Comparison of ENCODE assay signal across 16 cellular contexts in genomic region chr5:61586096-61587084, GRCh38.
A peak's percentile ranks its signal among the peaks of the same experiment; 100 is the strongest.
DNase-seq lines count a peak whose midpoint lies in the region; TF ChIP-seq lines count a peak whose summit lies in the region.
"Had no signal": no experiment of that assay in that cellular context is flagged by ENCODE, and none has a peak within 500 bp of the region (broad histone marks: within the 10 kb centered on the region; RNA-seq: fewer than 3 reads in every experiment).

No MANE protein-coding gene starts in this region.

- H2AK5ac ChIP-seq in mesenchymal stem cell (ENCODE audit: low read length, severe bottlenecking) = no peak overlapping the region

- H3K27ac ChIP-seq in mesenchymal stem cell (ENCODE audit: low read length, poor library complexity, severe bottlenecking) = no peak overlapping the region
- no peak overlapping the region for H3K27ac ChIP-seq in smooth muscle cell (ENCODE audit: low read depth)
- H3K27ac ChIP-seq: C4-2B, suprapubic skin had no signal

- H3K4me1 ChIP-seq in mesenchymal stem cell (ENCODE audit: control insufficient read depth, insufficient read depth, low read depth, low read length) = peaks cover 2% of the 10 kb centered on the region
- no peaks in the 10 kb centered on the region for H3K4me1 ChIP-seq in smooth muscle cell (ENCODE audit: low read depth)

- H2BK15ac ChIP-seq in mesenchymal stem cell (ENCODE audit: low read depth, poor library complexity, severe bottlenecking) = no peak overlapping the region

- H3K9me3 ChIP-seq in mesenchymal stem cell (ENCODE audit: control insufficient read depth, low read length) (no peaks in the 10 kb centered on the region), smooth muscle cell (replicated peaks; ENCODE audit: low read depth) (no peaks in the 10 kb centered on the region)
- H3K9me3 ChIP-seq: suprapubic skin had no signal

- no peak for TF ChIP-seq CTCF in smooth muscle cell (IDR thresholded peaks at IDR 0.05; ENCODE audit: borderline replicate concordance, insufficient read depth, poor library complexity, severe bottlenecking)

- no peak overlapping the region for H3K4me2 ChIP-seq in mesenchymal stem cell (ENCODE audit: low read length, poor library complexity, severe bottlenecking)
- H3K4me2 ChIP-seq in smooth muscle cell = no peak overlapping the region

- no peak overlapping the region for H2BK12ac ChIP-seq in mesenchymal stem cell (ENCODE audit: low read length in 2 of 2)

- H3K4ac ChIP-seq in mesenchymal stem cell (ENCODE audit: low read depth in 1 of 2, low read length in 2 of 2) = no peak overlapping the region

- no peak overlapping the region for H3K14ac ChIP-seq in mesenchymal stem cell (ENCODE audit: low read length in 2 of 2)

- H3K27me3 ChIP-seq in mesenchymal stem cell (ENCODE audit: control insufficient read depth in 1 of 2, insufficient read depth in 1 of 2, low read length in 2 of 2) (peaks cover 4 to 23% of the 10 kb centered on the region in 2 experiments), smooth muscle cell (ENCODE audit: low read depth) (no peaks in the 10 kb centered on the region)
- H3K27me3 ChIP-seq: suprapubic skin had no signal

- peak overlapping the region; percentile 5 for H2BK120ac ChIP-seq in mesenchymal stem cell (ENCODE audit: low read depth, low read length)

- H3K9ac ChIP-seq in mesenchymal stem cell (ENCODE audit: low read length) = peak overlapping the region; percentile 33
- no peak overlapping the region for H3K9ac ChIP-seq in smooth muscle cell (ENCODE audit: low read depth)

- no peak overlapping the region for H2AFZ ChIP-seq in mesenchymal stem cell (ENCODE audit: low read depth, low read length)
- peak overlapping the region; percentile 54 for H2AFZ ChIP-seq in smooth muscle cell (ENCODE audit: low read depth)

- H4K20me1 ChIP-seq in smooth muscle cell (ENCODE audit: low read depth) = no peaks in the 10 kb centered on the region

- no peak overlapping the region for H4K91ac ChIP-seq in mesenchymal stem cell (ENCODE audit: low read length)

- no peak overlapping the region for H3K18ac ChIP-seq in mesenchymal stem cell (ENCODE audit: low read depth in 1 of 2, low read length in 2 of 2)

- H3F3A ChIP-seq in smooth muscle cell (ENCODE audit: low read depth) = no peaks in the 10 kb centered on the region

- no peak overlapping the region for H4K8ac ChIP-seq in mesenchymal stem cell (ENCODE audit: low read length)

- H3K79me2 ChIP-seq in smooth muscle cell (ENCODE audit: low read depth) = no peaks in the 10 kb centered on the region

- H3K36me3 ChIP-seq in mesenchymal stem cell (ENCODE audit: control insufficient read depth in 1 of 2, insufficient read depth in 2 of 2, low read depth in 1 of 2, low read length in 2 of 2) (no peaks in the 10 kb centered on the region), smooth muscle cell (ENCODE audit: low read depth) (no peaks in the 10 kb centered on the region)
- H3K36me3 ChIP-seq: suprapubic skin had no signal

- DNase-seq in NCI-H524 (lab: John Stamatoyannopoulos, UW) (peak; percentile 11 to 60), astrocyte of the hippocampus (ENCODE audit: low read depth, low spot score) (peak; percentile 20), mesenchymal stem cell (no peak), smooth muscle cell (lab: John Stamatoyannopoulos, UW; ENCODE audit: unreplicated experiment) (no peak), RKO (ENCODE audit: low spot score) (no peak), GM03348 (ENCODE audit: low spot score) (no peak), glomerular visceral epithelial cell (ENCODE audit: extremely low spot score) (no peak)
- DNase-seq: H7, left colon, natural killer cell, NCI-H1105 treated with DMSO at 0.1 percent for 48 hours, NCI-H2107, NCI-H510A had no signal

- no peak overlapping the region for H3K4me3 ChIP-seq in mesenchymal stem cell (ENCODE audit: insufficient read depth in 1 of 2, low read depth in 1 of 2, low read length in 2 of 2)
- no peak overlapping the region for H3K4me3 ChIP-seq in smooth muscle cell
- H3K4me3 ChIP-seq: K562, suprapubic skin had no signal

- no peak overlapping the region for H3K23ac ChIP-seq in mesenchymal stem cell (ENCODE audit: low read length in 2 of 2)

- 90% methylated on average over 11 of the region's 12 CpGs for WGBS in mesenchymal stem cell
- WGBS in smooth muscle cell (ENCODE audit: low lambda C conversion rate) = 89% methylated on average over 12 of the region's 12 CpGs

- H3K79me1 ChIP-seq in mesenchymal stem cell (replicated peaks; ENCODE audit: low read length, poor library complexity, severe bottlenecking) = no peaks in the 10 kb centered on the region

- no peak overlapping the region for H2BK5ac ChIP-seq in mesenchymal stem cell (ENCODE audit: low read depth, low read length, poor library complexity, severe bottlenecking)

Comparison
In these comparisons a context has a peak if more than half of its experiments do, and no peak if none do; other contexts are left out.
1. DNase-seq: peak in NCI-H524 (2 of 2) and astrocyte of the hippocampus (single experiment); none in mesenchymal stem cell (single experiment), smooth muscle cell (single experiment), RKO (single experiment), GM03348 (single experiment) and glomerular visceral epithelial cell (single experiment).